In the genomic region with DNA sequence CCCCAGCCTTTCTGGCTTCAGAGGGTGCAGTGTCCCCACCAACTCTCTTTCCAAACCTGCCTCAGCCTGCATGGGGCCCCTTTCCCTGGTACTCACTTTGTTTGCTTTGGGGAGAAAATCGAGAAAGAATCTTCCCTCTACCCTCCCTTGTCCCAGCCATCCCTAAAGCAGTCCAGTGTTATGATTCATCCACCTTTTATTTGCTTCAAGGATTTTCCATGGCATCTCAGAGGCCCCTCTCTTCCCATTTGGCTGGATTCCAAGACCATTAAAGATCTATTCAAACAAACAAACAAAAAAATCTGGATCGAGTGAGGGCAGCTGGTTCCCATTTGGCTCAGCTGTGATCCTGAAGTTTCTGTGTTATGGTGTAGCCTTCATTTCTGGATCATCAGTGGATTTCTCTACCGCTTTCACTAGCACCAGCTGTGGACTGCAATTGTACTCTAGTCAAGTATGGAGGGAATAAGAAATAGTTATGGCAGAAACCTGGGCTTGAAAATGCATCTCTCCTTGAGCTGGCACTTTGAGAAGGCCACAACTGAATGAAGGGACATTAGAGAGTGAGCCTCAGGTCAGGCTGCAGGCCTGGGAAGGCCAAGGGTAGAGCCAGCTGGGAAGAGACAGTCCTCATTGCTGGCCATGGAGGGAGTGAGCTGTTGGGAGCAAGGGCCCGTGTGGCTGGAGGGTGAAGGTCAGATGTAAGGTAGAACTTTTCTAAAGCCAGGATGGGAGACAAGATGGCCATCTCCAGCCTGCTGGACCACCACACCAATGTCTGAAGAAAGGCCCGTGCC, we compare ENCODE assay signal across 1 cellular context.
A peak's percentile ranks its signal among the peaks of the same experiment; 100 is the strongest.
TF ChIP-seq lines count a peak whose summit lies in the region.

No MANE protein-coding gene starts in this region.

TF ChIP-seq in K562, 482 proteins besides CTCF, POLR2A, EP300 and RAD21:
- TF ChIP-seq, protein P1, sequence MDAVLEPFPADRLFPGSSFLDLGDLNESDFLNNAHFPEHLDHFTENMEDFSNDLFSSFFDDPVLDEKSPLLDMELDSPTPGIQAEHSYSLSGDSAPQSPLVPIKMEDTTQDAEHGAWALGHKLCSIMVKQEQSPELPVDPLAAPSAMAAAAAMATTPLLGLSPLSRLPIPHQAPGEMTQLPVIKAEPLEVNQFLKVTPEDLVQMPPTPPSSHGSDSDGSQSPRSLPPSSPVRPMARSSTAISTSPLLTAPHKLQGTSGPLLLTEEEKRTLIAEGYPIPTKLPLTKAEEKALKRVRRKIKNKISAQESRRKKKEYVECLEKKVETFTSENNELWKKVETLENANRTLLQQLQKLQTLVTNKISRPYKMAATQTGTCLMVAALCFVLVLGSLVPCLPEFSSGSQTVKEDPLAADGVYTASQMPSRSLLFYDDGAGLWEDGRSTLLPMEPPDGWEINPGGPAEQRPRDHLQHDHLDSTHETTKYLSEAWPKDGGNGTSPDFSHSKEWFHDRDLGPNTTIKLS (IDR thresholded peaks at IDR 0.05; ENCODE audit: borderline replicate concordance, low read depth): no peak
- no peak for TF ChIP-seq ZNF764 (CRISPR knock-in tag; IDR thresholded peaks at IDR 0.05; ENCODE audit: low read depth)
- TF ChIP-seq, protein P2, sequence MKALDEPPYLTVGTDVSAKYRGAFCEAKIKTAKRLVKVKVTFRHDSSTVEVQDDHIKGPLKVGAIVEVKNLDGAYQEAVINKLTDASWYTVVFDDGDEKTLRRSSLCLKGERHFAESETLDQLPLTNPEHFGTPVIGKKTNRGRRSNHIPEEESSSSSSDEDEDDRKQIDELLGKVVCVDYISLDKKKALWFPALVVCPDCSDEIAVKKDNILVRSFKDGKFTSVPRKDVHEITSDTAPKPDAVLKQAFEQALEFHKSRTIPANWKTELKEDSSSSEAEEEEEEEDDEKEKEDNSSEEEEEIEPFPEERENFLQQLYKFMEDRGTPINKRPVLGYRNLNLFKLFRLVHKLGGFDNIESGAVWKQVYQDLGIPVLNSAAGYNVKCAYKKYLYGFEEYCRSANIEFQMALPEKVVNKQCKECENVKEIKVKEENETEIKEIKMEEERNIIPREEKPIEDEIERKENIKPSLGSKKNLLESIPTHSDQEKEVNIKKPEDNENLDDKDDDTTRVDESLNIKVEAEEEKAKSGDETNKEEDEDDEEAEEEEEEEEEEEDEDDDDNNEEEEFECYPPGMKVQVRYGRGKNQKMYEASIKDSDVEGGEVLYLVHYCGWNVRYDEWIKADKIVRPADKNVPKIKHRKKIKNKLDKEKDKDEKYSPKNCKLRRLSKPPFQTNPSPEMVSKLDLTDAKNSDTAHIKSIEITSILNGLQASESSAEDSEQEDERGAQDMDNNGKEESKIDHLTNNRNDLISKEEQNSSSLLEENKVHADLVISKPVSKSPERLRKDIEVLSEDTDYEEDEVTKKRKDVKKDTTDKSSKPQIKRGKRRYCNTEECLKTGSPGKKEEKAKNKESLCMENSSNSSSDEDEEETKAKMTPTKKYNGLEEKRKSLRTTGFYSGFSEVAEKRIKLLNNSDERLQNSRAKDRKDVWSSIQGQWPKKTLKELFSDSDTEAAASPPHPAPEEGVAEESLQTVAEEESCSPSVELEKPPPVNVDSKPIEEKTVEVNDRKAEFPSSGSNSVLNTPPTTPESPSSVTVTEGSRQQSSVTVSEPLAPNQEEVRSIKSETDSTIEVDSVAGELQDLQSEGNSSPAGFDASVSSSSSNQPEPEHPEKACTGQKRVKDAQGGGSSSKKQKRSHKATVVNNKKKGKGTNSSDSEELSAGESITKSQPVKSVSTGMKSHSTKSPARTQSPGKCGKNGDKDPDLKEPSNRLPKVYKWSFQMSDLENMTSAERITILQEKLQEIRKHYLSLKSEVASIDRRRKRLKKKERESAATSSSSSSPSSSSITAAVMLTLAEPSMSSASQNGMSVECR (CRISPR knock-in tag; IDR thresholded peaks at IDR 0.05): no peak
- TF ChIP-seq, protein P3, sequence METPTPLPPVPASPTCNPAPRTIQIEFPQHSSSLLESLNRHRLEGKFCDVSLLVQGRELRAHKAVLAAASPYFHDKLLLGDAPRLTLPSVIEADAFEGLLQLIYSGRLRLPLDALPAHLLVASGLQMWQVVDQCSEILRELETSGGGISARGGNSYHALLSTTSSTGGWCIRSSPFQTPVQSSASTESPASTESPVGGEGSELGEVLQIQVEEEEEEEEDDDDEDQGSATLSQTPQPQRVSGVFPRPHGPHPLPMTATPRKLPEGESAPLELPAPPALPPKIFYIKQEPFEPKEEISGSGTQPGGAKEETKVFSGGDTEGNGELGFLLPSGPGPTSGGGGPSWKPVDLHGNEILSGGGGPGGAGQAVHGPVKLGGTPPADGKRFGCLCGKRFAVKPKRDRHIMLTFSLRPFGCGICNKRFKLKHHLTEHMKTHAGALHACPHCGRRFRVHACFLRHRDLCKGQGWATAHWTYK (CRISPR knock-in tag; IDR thresholded peaks at IDR 0.05): no peak
- no peak for TF ChIP-seq CBFA2T3 (IDR thresholded peaks at IDR 0.05)
- TF ChIP-seq NFIC (IDR thresholded peaks at IDR 0.05): peak; percentile 40; the same call in 1 of the 2 replicates
